In the genomic region with DNA sequence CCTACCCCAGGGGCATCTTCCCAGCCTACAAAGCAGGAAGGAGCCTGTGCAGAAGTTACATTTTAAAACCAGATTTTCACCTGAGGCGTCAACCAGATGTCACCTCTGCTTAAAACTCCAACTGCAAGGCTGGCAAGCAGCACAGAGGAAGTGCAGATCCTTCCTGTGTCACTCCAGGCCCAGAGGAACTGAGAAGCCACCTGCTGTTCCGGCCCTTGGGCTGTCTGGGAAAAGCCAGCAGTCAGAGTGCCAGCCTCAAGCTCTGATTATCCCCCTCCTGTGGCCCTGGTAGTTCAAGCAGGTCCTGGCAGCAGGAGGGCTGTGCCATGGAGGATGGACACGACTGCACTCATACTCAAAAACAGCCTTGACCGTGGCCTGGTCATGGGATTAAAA, we compare ENCODE assay signal across 17 cellular contexts. TPM values are rescaled to one million over a fixed set of nuclear protein-coding genes. Genes with fewer than 3 reads are reported as not detected.
DNase-seq lines count a peak whose midpoint lies in the region; ATAC-seq, FAIRE-seq and TF ChIP-seq lines count a peak whose summit lies in the region.
"Had no signal": no experiment of that assay in that cellular context is flagged by ENCODE, and none has a peak within 500 bp of the region (broad histone marks: within the 10 kb centered on the region; RNA-seq: fewer than 3 reads in every experiment).

No MANE protein-coding gene starts in this region.

- H3K27me3 Mint-ChIP-seq in CD4-positive, alpha-beta T cell, result no peaks in the 10 kb centered on the region
- H3K27me3 Mint-ChIP-seq: naive B cell had no signal

- no peak overlapping the region for H3K4me3 ChIP-seq in HepG2 (replicated peaks in 1 of 3; ENCODE audit: insufficient read depth in 1 of 3, low read depth in 2 of 3, low read length in 3 of 3)
- H3K4me3 ChIP-seq: ascending aorta, sigmoid colon had no signal

- 87% methylated on average over 4 of the region's 4 CpGs for WGBS in HepG2 (ENCODE audit: low lambda C conversion rate)

- peaks cover 39 to 68% of the 10 kb centered on the region in 2 experiments for H3K36me3 ChIP-seq in HepG2 (replicated peaks in 1 of 2; ENCODE audit: control insufficient read depth in 1 of 2, insufficient read depth in 2 of 2, low read length in 2 of 2)

- TF ChIP-seq POLR2A in HepG2 (IDR thresholded peaks at IDR 0.05; ENCODE audit: insufficient read depth in 1 of 2, low read depth in 2 of 2, low read length in 2 of 2), result 0 out of 4 replicates have a peak, but pooled peaks of 1 of the 2 experiments have one; percentile 20

- in situ Hi-C loops in HepG2 (cut with HindIII; ENCODE audit: extremely low pct_ligation_motif_present, low pct_unique_long_range_greater_than_20kb), result no loop called here

- no peaks in the 10 kb centered on the region for H3K9me3 ChIP-seq in CD4-positive, alpha-beta T cell (ENCODE audit: control insufficient read depth, low read length)
- no peaks in the 10 kb centered on the region for H3K9me3 ChIP-seq in HepG2 (ENCODE audit: low read length)
- H3K9me3 ChIP-seq: ascending aorta, sigmoid colon had no signal

- TF ChIP-seq CTCF in CD4-positive, alpha-beta T cell (IDR thresholded peaks at IDR 0.05), result no peak
- no peak for TF ChIP-seq CTCF in RWPE1 (conservative IDR thresholded peaks at IDR 0.05; ENCODE audit: low read depth)
- TF ChIP-seq CTCF in HepG2 (CRISPR knock-in tag; IDR thresholded peaks at IDR 0.05), result peak; percentile 6; the same call in 1 of the 2 replicates

- peak overlapping the region; percentile 55 for H3K4me2 ChIP-seq in HepG2 (ENCODE audit: low read depth, low read length)

- peaks cover 11% of the 10 kb centered on the region for H3K4me1 Mint-ChIP-seq in CD4-positive, alpha-beta T cell (ENCODE audit: low read depth)

- peaks cover 8% of the 10 kb centered on the region; the same call in 1 of the 2 replicates for H4K20me1 ChIP-seq in HepG2 (ENCODE audit: insufficient read depth, low read length)

- H3K79me2 ChIP-seq in HepG2 (ENCODE audit: insufficient read depth, low read length), result peaks cover 4% of the 10 kb centered on the region

- no TSS peak for BruUV-seq in HepG2 (replicated peaks; lab: Mats Ljungman, UMichigan)

- intact Hi-C loops in CD4-positive, alpha-beta T cell (cut with DNase I, micrococcal nuclease), result no loop called here
- intact Hi-C loops in HepG2 (cut with micrococcal nuclease; ENCODE audit: unreplicated experiment), result loop anchor here (1.0 kb wide), 1 partner anchor 47 kb away; no protein-coding TSS in a partner anchor

- ATAC-seq in CD4-positive, alpha-beta T cell (ENCODE audit: poor library complexity), result no peak
- peak; percentile 0; the same call in 1 of the 3 replicates for ATAC-seq in HepG2
- ATAC-seq in GM21515 (IDR thresholded peaks at IDR 0.05; ENCODE audit: unreplicated experiment), result no peak
- ATAC-seq: foreskin keratinocyte had no signal

- POLR2A ChIA-PET in CD4-positive, alpha-beta T cell (lab: Charles Lee), result interaction anchor here (1.6 to 3.6 kb wide), 2 partner anchors 10 to 14 kb away, joined by 4 to 13 read pairs; a partner anchor contains a TSS
- POLR2A ChIA-PET in RWPE1 (lab: Yijun Ruan, JAX; ENCODE audit: low non-redundant PET) (no interaction called here), HepG2 (lab: Yijun Ruan, JAX) (interaction anchor here (0.8 to 5.6 kb wide), 14 partner anchors 9 to 64 kb away, joined by 3 to 147 read pairs (median 6); a partner anchor contains a TSS)

- TF ChIP-seq EP300 in HepG2 (IDR thresholded peaks at IDR 0.05; ENCODE audit: low read depth in 2 of 2, low read length in 2 of 2) (no peak), HepG2 (CRISPR knock-in tag; IDR thresholded peaks at IDR 0.05; ENCODE audit: borderline replicate concordance) (no peak)

- no peak overlapping the region for H2AFZ ChIP-seq in HepG2 (ENCODE audit: low read length)

- peak overlapping the region; percentile 45 for H3K9ac ChIP-seq in HepG2 (ENCODE audit: insufficient read depth, low read depth, low read length)

- H3K27ac ChIP-seq in CD4-positive, alpha-beta T cell (ENCODE audit: low read depth, low read length), result no peak overlapping the region
- H3K27ac ChIP-seq in RWPE1 (peak overlapping the region; percentile 58), HepG2 (ENCODE audit: extremely low read length, insufficient read depth, low read length) (peak overlapping the region; percentile 82)
- H3K27ac ChIP-seq: foreskin keratinocyte, sigmoid colon had no signal

- peaks cover 67% of the 10 kb centered on the region for H3K4me1 ChIP-seq in HepG2 (ENCODE audit: insufficient read depth, low read length)
- H3K4me1 ChIP-seq: foreskin keratinocyte had no signal

- TF ChIP-seq RAD21 in HepG2 (CRISPR knock-in tag; IDR thresholded peaks at IDR 0.05), result no peak

- CTCF ChIA-PET in CD4-positive, alpha-beta T cell (lab: Charles Lee), result interaction anchor here (2.9 kb wide), 1 partner anchor 10 kb away, joined by 10 read pairs; a partner anchor contains a TSS
- CTCF ChIA-PET in RWPE1 (lab: Yijun Ruan, JAX) (interaction anchor here (1.1 to 1.3 kb wide), 3 partner anchors 10 to 47 kb away, joined by 4 to 5 read pairs (median 4); a partner anchor contains a TSS), HepG2 (lab: Yijun Ruan, JAX; ENCODE audit: low intra/inter-chr PET ratio, low total read pairs) (interaction anchor here (1.1 kb wide), 1 partner anchor 10 kb away, joined by 3 read pairs; a partner anchor contains a TSS)

- peaks cover 54% of the 10 kb centered on the region for H3K36me3 Mint-ChIP-seq in CD4-positive, alpha-beta T cell (ENCODE audit: low read depth)

- peak overlapping the region; percentile 40 for H3K27ac Mint-ChIP-seq in CD4-positive, alpha-beta T cell

- H3K4me3 Mint-ChIP-seq in CD4-positive, alpha-beta T cell, result no peak overlapping the region
- H3K4me3 Mint-ChIP-seq: naive B cell had no signal

- FAIRE-seq in HepG2 (lab: Jason Lieb, UNC), result peak; percentile 4

- DNase-seq in 8988T (peak; percentile 86), RWPE1 (ENCODE audit: low spot score) (no peak), HepG2 (ENCODE audit: low spot score) (no peak), OCI-M1 (lab: John Stamatoyannopoulos, UW) (no peak), COLO829 (ENCODE audit: low spot score) (no peak), KG1 (lab: John Stamatoyannopoulos, UW) (no peak)
- DNase-seq in CD4-positive, alpha-beta T cell, result no peak
- DNase-seq: activated T-cell treated with anti-CD3 and anti-CD28 coated beads for 4 hours; COR-L47; effector CD8-positive, alpha-beta T cell; foreskin keratinocyte; islet precursor cell; naive B cell; RPMI8226; sigmoid colon had no signal

- H3K27me3 ChIP-seq in CD4-positive, alpha-beta T cell (ENCODE audit: control insufficient read depth, insufficient read depth, low read length), result no peaks in the 10 kb centered on the region
- H3K27me3 ChIP-seq in HepG2 (ENCODE audit: control insufficient read depth in 1 of 2, insufficient read depth in 2 of 2, low read length in 2 of 2), result no peaks in the 10 kb centered on the region
- H3K27me3 ChIP-seq: ascending aorta, foreskin keratinocyte, sigmoid colon had no signal

- H3K9me3 Mint-ChIP-seq in CD4-positive, alpha-beta T cell, result no peaks in the 10 kb centered on the region
- H3K9me3 Mint-ChIP-seq: naive B cell had no signal

RNA-seq across cellular contexts. Expression of a gene that starts 10.2 kb away (rescaled TPM):
- total RNA-seq in CD4-positive, alpha-beta T cell, result 100 to 1,000 TPM; 124 to 125 TPM
- 104 and 146 TPM in 2 replicates for total RNA-seq in HepG2 (2016; rRNA removed; fragmentation: Illumina TruSeq; extraction: Trizol)
- 18.6 and 24.2 TPM in 2 replicates for total RNA-seq in HepG2 (2016; cell fraction: cytosol; rRNA removed; fragmentation: Illumina TruSeq; extraction: Trizol; ENCODE audit: low read depth)
- total RNA-seq in HepG2 (2016; cell fraction: insoluble cytoplasmic fraction; rRNA removed; fragmentation: Illumina TruSeq; extraction: Trizol), result 103 and 154 TPM in 2 replicates
- 49.1 and 55.4 TPM in 2 replicates for total RNA-seq in HepG2 (2016; cell fraction: membrane; rRNA removed; fragmentation: Illumina TruSeq; extraction: Trizol)
- total RNA-seq in HepG2 (2016; cell fraction: nucleus; rRNA removed; fragmentation: Illumina TruSeq; extraction: Trizol), result 54.3 and 64.6 TPM in 2 replicates
- polyA plus RNA-seq in HepG2 (2011; rRNA removed), result 199 and 216 TPM in 2 replicates
- polyA plus RNA-seq in HepG2 (2011; cell fraction: cytosol; rRNA removed), result 226 and 249 TPM in 2 replicates
- polyA plus RNA-seq in HepG2 (2011; cell fraction: nucleus; rRNA removed), result 143 and 144 TPM in 2 replicates
- polyA plus RNA-seq in HepG2 (2012), result 72.5 and 84.4 TPM in 2 replicates
- polyA plus RNA-seq in HepG2 (2016; cell fraction: cytosol; fragmentation: Illumina TruSeq; extraction: Trizol; ENCODE audit: low read depth), result 18.7 and 20.9 TPM in 2 replicates
- polyA plus RNA-seq in HepG2 (2016; cell fraction: insoluble cytoplasmic fraction; fragmentation: Illumina TruSeq; extraction: Trizol; ENCODE audit: low read depth), result 169 and 175 TPM in 2 replicates
- 41.6 and 42.2 TPM in 2 replicates for polyA plus RNA-seq in HepG2 (2016; cell fraction: membrane; fragmentation: Illumina TruSeq; extraction: Trizol; ENCODE audit: low read depth)
- polyA plus RNA-seq in HepG2 (2016; cell fraction: nucleus; fragmentation: Illumina TruSeq; extraction: Trizol; ENCODE audit: insufficient read depth, low read depth), result 94.8 and 102 TPM in 2 replicates
- 302 and 354 TPM in 2 replicates for polyA minus RNA-seq in HepG2 (2011; rRNA and poly(A)+ RNA removed; ENCODE audit: low replicate concordance)
- 134 and 135 TPM in 2 replicates for polyA minus RNA-seq in HepG2 (2011; cell fraction: cytosol; rRNA and poly(A)+ RNA removed)
- polyA minus RNA-seq in HepG2 (2011; cell fraction: nucleus; rRNA and poly(A)+ RNA removed), result 124 and 139 TPM in 2 replicates

RNA-seq across cellular contexts. Expression of a gene that starts 13.6 kb away (rescaled TPM):
- total RNA-seq in CD4-positive, alpha-beta T cell, result 1 to 10 TPM; 2.4 to 2.9 TPM
- total RNA-seq in HepG2 (2016; rRNA removed; fragmentation: Illumina TruSeq; extraction: Trizol), result 52.7 and 55.5 TPM in 2 replicates
- 23.8 and 26.8 TPM in 2 replicates for total RNA-seq in HepG2 (2016; cell fraction: cytosol; rRNA removed; fragmentation: Illumina TruSeq; extraction: Trizol; ENCODE audit: low read depth)
- 51.4 and 51.5 TPM in 2 replicates for total RNA-seq in HepG2 (2016; cell fraction: insoluble cytoplasmic fraction; rRNA removed; fragmentation: Illumina TruSeq; extraction: Trizol)
- total RNA-seq in HepG2 (2016; cell fraction: membrane; rRNA removed; fragmentation: Illumina TruSeq; extraction: Trizol), result 58.5 and 70.1 TPM in 2 replicates
- total RNA-seq in HepG2 (2016; cell fraction: nucleus; rRNA removed; fragmentation: Illumina TruSeq; extraction: Trizol), result 32.8 and 34.6 TPM in 2 replicates
- polyA plus RNA-seq in HepG2 (2011; rRNA removed), result 70.0 and 92.5 TPM in 2 replicates
- 59.9 and 66.8 TPM in 2 replicates for polyA plus RNA-seq in HepG2 (2011; cell fraction: cytosol; rRNA removed)
- polyA plus RNA-seq in HepG2 (2011; cell fraction: nucleus; rRNA removed), result 136 and 138 TPM in 2 replicates
- 41.9 and 45.8 TPM in 2 replicates for polyA plus RNA-seq in HepG2 (2012)
- 31.1 and 35.0 TPM in 2 replicates for polyA plus RNA-seq in HepG2 (2016; cell fraction: cytosol; fragmentation: Illumina TruSeq; extraction: Trizol; ENCODE audit: low read depth)
- polyA plus RNA-seq in HepG2 (2016; cell fraction: insoluble cytoplasmic fraction; fragmentation: Illumina TruSeq; extraction: Trizol; ENCODE audit: low read depth), result 59.2 and 63.5 TPM in 2 replicates
- polyA plus RNA-seq in HepG2 (2016; cell fraction: membrane; fragmentation: Illumina TruSeq; extraction: Trizol; ENCODE audit: low read depth), result 57.7 and 60.6 TPM in 2 replicates
- polyA plus RNA-seq in HepG2 (2016; cell fraction: nucleus; fragmentation: Illumina TruSeq; extraction: Trizol; ENCODE audit: insufficient read depth, low read depth), result 72.2 and 73.9 TPM in 2 replicates
- 45.3 and 104 TPM in 2 replicates for polyA minus RNA-seq in HepG2 (2011; rRNA and poly(A)+ RNA removed; ENCODE audit: low replicate concordance)
- 28.8 and 30.7 TPM in 2 replicates for polyA minus RNA-seq in HepG2 (2011; cell fraction: cytosol; rRNA and poly(A)+ RNA removed)
- polyA minus RNA-seq in HepG2 (2011; cell fraction: nucleus; rRNA and poly(A)+ RNA removed), result 20.1 and 26.6 TPM in 2 replicates

RNA-seq across cellular contexts. Expression of a gene that starts 25.4 kb away (rescaled TPM):
- 1 to 10 TPM; 7.0 to 7.6 TPM for total RNA-seq in CD4-positive, alpha-beta T cell
- total RNA-seq in HepG2 (2016; rRNA removed; fragmentation: Illumina TruSeq; extraction: Trizol), result 57.5 and 62.0 TPM in 2 replicates
- total RNA-seq in HepG2 (2016; cell fraction: cytosol; rRNA removed; fragmentation: Illumina TruSeq; extraction: Trizol; ENCODE audit: low read depth), result 12.2 and 13.5 TPM in 2 replicates
- 57.7 and 61.8 TPM in 2 replicates for total RNA-seq in HepG2 (2016; cell fraction: insoluble cytoplasmic fraction; rRNA removed; fragmentation: Illumina TruSeq; extraction: Trizol)
- 29.6 and 29.7 TPM in 2 replicates for total RNA-seq in HepG2 (2016; cell fraction: membrane; rRNA removed; fragmentation: Illumina TruSeq; extraction: Trizol)
- 48.3 and 49.8 TPM in 2 replicates for total RNA-seq in HepG2 (2016; cell fraction: nucleus; rRNA removed; fragmentation: Illumina TruSeq; extraction: Trizol)
- polyA plus RNA-seq in HepG2 (2011; rRNA removed), result 104 and 108 TPM in 2 replicates
- 77.6 and 88.3 TPM in 2 replicates for polyA plus RNA-seq in HepG2 (2011; cell fraction: cytosol; rRNA removed)
- polyA plus RNA-seq in HepG2 (2011; cell fraction: nucleus; rRNA removed), result 174 and 196 TPM in 2 replicates
- 35.1 and 40.7 TPM in 2 replicates for polyA plus RNA-seq in HepG2 (2012)
- 7.1 and 7.4 TPM in 2 replicates for polyA plus RNA-seq in HepG2 (2016; cell fraction: cytosol; fragmentation: Illumina TruSeq; extraction: Trizol; ENCODE audit: low read depth)
- 56.0 and 60.7 TPM in 2 replicates for polyA plus RNA-seq in HepG2 (2016; cell fraction: insoluble cytoplasmic fraction; fragmentation: Illumina TruSeq; extraction: Trizol; ENCODE audit: low read depth)
- polyA plus RNA-seq in HepG2 (2016; cell fraction: membrane; fragmentation: Illumina TruSeq; extraction: Trizol; ENCODE audit: low read depth), result 17.9 and 18.7 TPM in 2 replicates
- polyA plus RNA-seq in HepG2 (2016; cell fraction: nucleus; fragmentation: Illumina TruSeq; extraction: Trizol; ENCODE audit: insufficient read depth, low read depth), result 89.6 and 91.0 TPM in 2 replicates
- polyA minus RNA-seq in HepG2 (2011; rRNA and poly(A)+ RNA removed; ENCODE audit: low replicate concordance), result 78.3 and 147 TPM in 2 replicates
- polyA minus RNA-seq in HepG2 (2011; cell fraction: cytosol; rRNA and poly(A)+ RNA removed), result 25.2 and 27.3 TPM in 2 replicates
- polyA minus RNA-seq in HepG2 (2011; cell fraction: nucleus; rRNA and poly(A)+ RNA removed), result 48.0 and 60.5 TPM in 2 replicates

RNA-seq across cellular contexts. Expression of a gene that starts 25.5 kb away (rescaled TPM):
- 10 to 100 TPM; 27.8 to 28.0 TPM for total RNA-seq in CD4-positive, alpha-beta T cell
- 89.7 and 113 TPM in 2 replicates for total RNA-seq in HepG2 (2016; rRNA removed; fragmentation: Illumina TruSeq; extraction: Trizol)
- 19.4 and 23.1 TPM in 2 replicates for total RNA-seq in HepG2 (2016; cell fraction: cytosol; rRNA removed; fragmentation: Illumina TruSeq; extraction: Trizol; ENCODE audit: low read depth)
- total RNA-seq in HepG2 (2016; cell fraction: insoluble cytoplasmic fraction; rRNA removed; fragmentation: Illumina TruSeq; extraction: Trizol), result 88.9 and 116 TPM in 2 replicates
- total RNA-seq in HepG2 (2016; cell fraction: membrane; rRNA removed; fragmentation: Illumina TruSeq; extraction: Trizol), result 31.7 and 33.1 TPM in 2 replicates
- 39.3 and 39.9 TPM in 2 replicates for total RNA-seq in HepG2 (2016; cell fraction: nucleus; rRNA removed; fragmentation: Illumina TruSeq; extraction: Trizol)
- polyA plus RNA-seq in HepG2 (2011; rRNA removed), result 62.4 and 69.3 TPM in 2 replicates
- 56.5 and 68.4 TPM in 2 replicates for polyA plus RNA-seq in HepG2 (2011; cell fraction: cytosol; rRNA removed)
- 23.6 and 32.7 TPM in 2 replicates for polyA plus RNA-seq in HepG2 (2011; cell fraction: nucleus; rRNA removed)
- 47.4 and 50.8 TPM in 2 replicates for polyA plus RNA-seq in HepG2 (2012)
- 10.3 and 11.8 TPM in 2 replicates for polyA plus RNA-seq in HepG2 (2016; cell fraction: cytosol; fragmentation: Illumina TruSeq; extraction: Trizol; ENCODE audit: low read depth)
- 109 and 116 TPM in 2 replicates for polyA plus RNA-seq in HepG2 (2016; cell fraction: insoluble cytoplasmic fraction; fragmentation: Illumina TruSeq; extraction: Trizol; ENCODE audit: low read depth)
- polyA plus RNA-seq in HepG2 (2016; cell fraction: membrane; fragmentation: Illumina TruSeq; extraction: Trizol; ENCODE audit: low read depth), result 17.0 and 17.1 TPM in 2 replicates
- polyA plus RNA-seq in HepG2 (2016; cell fraction: nucleus; fragmentation: Illumina TruSeq; extraction: Trizol; ENCODE audit: insufficient read depth, low read depth), result 67.4 and 77.6 TPM in 2 replicates
- 47.0 and 64.1 TPM in 2 replicates for polyA minus RNA-seq in HepG2 (2011; rRNA and poly(A)+ RNA removed; ENCODE audit: low replicate concordance)
- 25.8 and 25.9 TPM in 2 replicates for polyA minus RNA-seq in HepG2 (2011; cell fraction: cytosol; rRNA and poly(A)+ RNA removed)
- polyA minus RNA-seq in HepG2 (2011; cell fraction: nucleus; rRNA and poly(A)+ RNA removed), result 23.2 and 35.6 TPM in 2 replicates

Comparison
In these comparisons a context has a peak if more than half of its experiments do, and no peak if none do; other contexts are left out.
1. RNA of a gene that starts 13.6 kb away (total RNA-seq): 23.8 to 70.1 TPM in HepG2; 2.4 to 2.9 TPM in CD4-positive, alpha-beta T cell; every median in the first group is over 4 times any median in the second.